In genomic region chr22:50376064-50376747, GRCh38 we compare ENCODE assay signal across 1 cellular context.
TF ChIP-seq lines count a peak whose summit lies in the region.

No MANE protein-coding gene starts in this region.

TF ChIP-seq in endothelial cell of umbilical vein, 7 proteins besides CTCF, POLR2A, EP300 and RAD21:
- TF ChIP-seq JUN (IDR thresholded peaks at IDR 0.05; ENCODE audit: borderline replicate concordance, insufficient read depth, insufficient read length, low read depth) (no peak), MYC (IDR thresholded peaks at IDR 0.05; ENCODE audit: low read depth, low read length) (no peak), MAX (IDR thresholded peaks at IDR 0.05; ENCODE audit: insufficient read depth, insufficient read length) (no peak), EZH2 (IDR thresholded peaks at IDR 0.05; ENCODE audit: borderline replicate concordance, low read depth, low read length, severe bottlenecking) (no peak), FOS (IDR thresholded peaks at IDR 0.05; ENCODE audit: borderline replicate concordance, insufficient read depth, low read length) (no peak), GATA2 (IDR thresholded peaks at IDR 0.05; ENCODE audit: insufficient read depth, insufficient read length, low read depth, low read length) (no peak), POLR2AphosphoS5 (IDR thresholded peaks at IDR 0.05; ENCODE audit: insufficient read depth, low read depth, low read length) (no peak)
